ENCODE assay signal across 11 cellular contexts in genomic region chr18:36897253-36897652, GRCh38.
"Had no signal": no experiment of that assay in that cellular context is flagged by ENCODE, and none has a peak within 500 bp of the region (broad histone marks: within the 10 kb centered on the region; RNA-seq: fewer than 3 reads in every experiment).

No MANE protein-coding gene starts in this region.

- FAIRE-seq: H1, H54 had no signal

- H3K4me1 ChIP-seq: HAP-1 had no signal

- H2AFZ ChIP-seq: GM23248, GM23338 had no signal

- H3K9me3 ChIP-seq: HAP-1 had no signal

- H3K36me3 ChIP-seq: HAP-1 had no signal

- H3K9ac ChIP-seq: GM23248 had no signal

- H3K4me3 ChIP-seq: GM23248, GM23338, HAP-1 had no signal

- H3K4me2 ChIP-seq: GM23338 had no signal

- DNase-seq: GM23248, GOT3, H7, H9, HCEC 1CT, HFFc6 had no signal

- ATAC-seq: GM23338, HCT116 had no signal

- H3K27ac ChIP-seq: GM23248 had no signal
